Comparison of ENCODE assay signal across 28 cellular contexts in the genomic region with DNA sequence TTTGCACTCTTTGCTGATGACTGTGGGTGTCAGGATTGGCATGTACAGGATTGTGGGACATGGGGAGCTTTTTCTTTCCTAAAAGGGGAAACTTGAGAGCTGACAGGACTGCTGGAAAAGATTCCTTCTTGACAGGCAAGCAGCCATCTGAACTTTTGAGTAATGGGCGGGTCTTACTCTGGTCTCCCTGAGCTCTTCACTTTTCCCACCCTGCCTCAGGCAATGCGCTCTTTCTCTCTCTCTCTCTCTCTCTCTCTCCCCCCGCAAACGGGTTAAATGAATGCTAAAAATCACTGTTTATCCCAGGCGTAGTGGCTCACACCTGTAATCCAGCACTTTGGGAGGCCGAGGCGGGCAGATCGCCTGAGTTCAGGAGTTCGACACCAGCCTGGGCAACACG. TPM values are rescaled to one million over a fixed set of nuclear protein-coding genes. Genes with fewer than 3 reads are reported as not detected.
"Had no signal": no experiment of that assay in that cellular context is flagged by ENCODE, and none has a peak within 500 bp of the region (broad histone marks: within the 10 kb centered on the region; RNA-seq: fewer than 3 reads in every experiment).

No MANE protein-coding gene starts in this region.

- H3K9me3 ChIP-seq: esophagus muscularis mucosa, heart right ventricle, left lung, lower lobe of right lung, mucosa of descending colon, ovary, tibial nerve had no signal

- H3K4me1 ChIP-seq: lower lobe of right lung, tibial nerve had no signal

- H3K27ac ChIP-seq: esophagus muscularis mucosa, heart right ventricle, left lung, lower lobe of right lung, ovary, skin epidermis, tibial nerve, VCaP had no signal

- H3K27me3 Mint-ChIP-seq: progenitor cell of endocrine pancreas; stimulated activated naive B cell treated with anti-CD40 and anti-IgM and Interleukin-4, amounts not matched to agents 10 μg/mL and 1 μg/mL and 100 μg/mL, for 72 hours had no signal

- DNase-seq: activated CD4-positive, alpha-beta T cell treated with anti-CD3 and anti-CD28 coated beads for 4 hours; activated CD4-positive, alpha-beta T cell treated with anti-CD3 and anti-CD28 coated beads, Interleukin-2, amount 50 U/mL, for 4 hours; activated effector memory CD4-positive, alpha-beta T cell treated with Interleukin-2 at 50 U/mL for 16 hours; activated naive CD4-positive, alpha-beta T cell treated with Interleukin-2 at 50 U/mL for 16 hours; activated T-cell treated with anti-CD3 and anti-CD28 coated beads for 4 hours; anterior cingulate cortex; effector CD4-positive, alpha-beta T cell; foreskin melanocyte; heart right ventricle; kidney glomerular epithelial cell; left lung; lower lobe of right lung; mesenchymal stem cell; mucosa of descending colon; ovary; retina; stimulated activated CD4-positive, alpha-beta T cell treated with anti-CD3 and anti-CD28 coated beads, Interleukin-4, amount 100 ng/mL, for 24 hours; stimulated activated naive B cell treated with anti-CD40 and anti-IgM and Interleukin-4, amounts not matched to agents 10 μg/mL and 1 μg/mL and 100 μg/mL, for 72 hours; T-helper 9 cell had no signal

- H3K9me3 Mint-ChIP-seq: natural killer cell treated with Interleukin-12 subunit alpha and Interleukin-12 subunit beta and Interleukin-15 and Interleukin-18, amount 100 ng/mL, for 72 hours; stimulated activated naive B cell treated with anti-CD40 and anti-IgM and Interleukin-4, amounts not matched to agents 10 μg/mL and 1 μg/mL and 100 μg/mL, for 72 hours had no signal

- H3K4me3 ChIP-seq: esophagus muscularis mucosa, heart right ventricle, left lung, lower lobe of right lung, mucosa of descending colon, ovary, skin epidermis, tibial nerve had no signal

- H3K27ac Mint-ChIP-seq: activated naive CD8-positive, alpha-beta T cell; natural killer cell treated with Interleukin-12 subunit alpha and Interleukin-12 subunit beta and Interleukin-15 and Interleukin-18, amount 100 ng/mL, for 72 hours; progenitor cell of endocrine pancreas; stimulated activated naive B cell treated with anti-CD40 and anti-IgM and Interleukin-4, amounts not matched to agents 10 μg/mL and 1 μg/mL and 100 μg/mL, for 72 hours had no signal

- H3K27me3 ChIP-seq: esophagus muscularis mucosa, heart right ventricle, left lung, ovary, tibial nerve had no signal

- H3K4me3 Mint-ChIP-seq: activated naive CD8-positive, alpha-beta T cell; natural killer cell treated with Interleukin-12 subunit alpha and Interleukin-12 subunit beta and Interleukin-15 and Interleukin-18, amount 100 ng/mL, for 72 hours; stimulated activated naive B cell treated with anti-CD40 and anti-IgM and Interleukin-4, amounts not matched to agents 10 μg/mL and 1 μg/mL and 100 μg/mL, for 72 hours had no signal

- H3K36me3 ChIP-seq: esophagus muscularis mucosa, heart right ventricle, left lung, lower lobe of right lung, ovary, tibial nerve had no signal

- H3K36me3 Mint-ChIP-seq: activated naive CD8-positive, alpha-beta T cell; natural killer cell treated with Interleukin-12 subunit alpha and Interleukin-12 subunit beta and Interleukin-15 and Interleukin-18, amount 100 ng/mL, for 72 hours; stimulated activated naive B cell treated with anti-CD40 and anti-IgM and Interleukin-4, amounts not matched to agents 10 μg/mL and 1 μg/mL and 100 μg/mL, for 72 hours had no signal

- ATAC-seq: heart right ventricle; left lung; lower lobe of right lung; mucosa of descending colon; natural killer cell treated with Interleukin-12 subunit alpha and Interleukin-12 subunit beta and Interleukin-15 and Interleukin-18, amount 100 ng/mL, for 72 hours; sciatic nerve; stimulated activated naive B cell treated with anti-CD40 and anti-IgM and Interleukin-4, amounts not matched to agents 10 μg/mL and 1 μg/mL and 100 μg/mL, for 72 hours had no signal

RNA-seq across cellular contexts. Expression of a gene that starts 37.1 kb away (rescaled TPM):
- total RNA-seq: myocyte; natural killer cell treated with Interleukin-12 subunit alpha and Interleukin-12 subunit beta and Interleukin-15 and Interleukin-18, amount 100 ng/mL, for 72 hours had no signal
